7 cellular contexts compared by ENCODE assay signal in the genomic region with DNA sequence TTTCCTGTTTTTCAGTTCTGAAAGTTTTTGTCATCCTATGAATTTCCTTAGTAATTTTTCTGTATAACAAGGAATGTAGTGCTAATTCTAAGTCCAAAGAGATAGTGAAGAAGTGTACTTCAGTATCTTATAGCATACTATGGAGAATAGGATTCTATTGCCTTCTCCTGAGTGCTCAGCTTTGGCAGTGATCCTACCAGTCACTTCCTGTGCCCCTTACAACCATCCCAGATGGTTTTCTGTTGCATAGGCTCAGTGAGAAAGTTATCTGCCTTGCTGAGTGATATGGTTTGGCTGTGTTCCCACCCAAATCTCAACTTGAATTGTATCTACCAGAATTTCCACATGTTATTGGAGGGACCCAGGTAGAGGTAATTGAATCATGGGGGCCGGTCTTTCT. TPM values are rescaled to one million over a fixed set of nuclear protein-coding genes. Genes with fewer than 3 reads are reported as not detected.
"Had no signal": no experiment of that assay in that cellular context is flagged by ENCODE, and none has a peak within 500 bp of the region (broad histone marks: within the 10 kb centered on the region; RNA-seq: fewer than 3 reads in every experiment).

No MANE protein-coding gene starts in this region.

RNA-seq across cellular contexts. Expression of a gene that starts 0.6 kb away (rescaled TPM):
- total RNA-seq: GM23248, H7, HepG2, HT-29, LHCN-M2 had no signal
- polyA plus RNA-seq: GM23248, HepG2, IgD-negative memory B cell had no signal

RNA-seq across cellular contexts. Expression of a gene that starts 17.0 kb away (rescaled TPM):
- total RNA-seq: GM23248, H7, HepG2, HT-29, LHCN-M2 had no signal
- polyA plus RNA-seq: HepG2, IgD-negative memory B cell had no signal

RNA-seq across cellular contexts. Expression of a gene that starts 57.6 kb away (rescaled TPM):
- total RNA-seq: GM23248, H1, H7, HepG2, HT-29, LHCN-M2 had no signal
- polyA plus RNA-seq: GM23248, H1, HepG2, IgD-negative memory B cell had no signal

RNA-seq across cellular contexts. Expression of a gene that starts 58.1 kb away (rescaled TPM):
- total RNA-seq: GM23248, H1, H7, HepG2, HT-29, LHCN-M2 had no signal
- polyA plus RNA-seq: GM23248, H1, HepG2, IgD-negative memory B cell had no signal
